ENCODE assay signal across 1 cellular context in genomic region chr18:9436176-9436575, GRCh38.
TF ChIP-seq lines count a peak whose summit lies in the region.

No MANE protein-coding gene starts in this region.

TF ChIP-seq in K562, 482 proteins besides CTCF, POLR2A, EP300 and RAD21:
- TF ChIP-seq ETV6 (IDR thresholded peaks at IDR 0.05; ENCODE audit: borderline replicate concordance in 1 of 2, low read depth in 2 of 2, low read length in 1 of 2) (no peak), ETV6 (CRISPR knock-in tag; IDR thresholded peaks at IDR 0.05; ENCODE audit: borderline replicate concordance) (no peak), TCFL5 (CRISPR knock-in tag; conservative IDR thresholded peaks at IDR 0.05) (no peak)
